ENCODE assay signal across 8 cellular contexts in genomic region chr17:4144411-4144747, GRCh38. TPM values are rescaled to one million over a fixed set of nuclear protein-coding genes. Genes with fewer than 3 reads are reported as not detected.
DNase-seq lines count a peak whose midpoint lies in the region; ATAC-seq and TF ChIP-seq lines count a peak whose summit lies in the region.

No MANE protein-coding gene starts in this region.

- H3K9me3 ChIP-seq in HAP-1 = no peaks in the 10 kb centered on the region
- no peaks in the 10 kb centered on the region for H3K9me3 ChIP-seq in hepatocyte (ENCODE audit: low read depth)
- no peaks in the 10 kb centered on the region for H3K9me3 ChIP-seq in smooth muscle cell (replicated peaks; ENCODE audit: low read depth)

- WGBS in hepatocyte (ENCODE audit: low lambda C conversion rate, missing lambda C conversion rate) = 68% methylated on average over 3 of the region's 3 CpGs
- WGBS in smooth muscle cell (ENCODE audit: low lambda C conversion rate) = 87% methylated on average over 3 of the region's 3 CpGs

- CTCF ChIA-PET in activated B cell treated with CpG ODN at 0.5 μM for 24 hours (lab: Charles Lee) = no interaction called here

- DNase-seq in HAP-1 (ENCODE audit: low spot score in 2 of 2) (no peak), activated B cell treated with CpG ODN at 0.5 μM for 24 hours (no peak), hepatocyte (ENCODE audit: low spot score) (peak; percentile 47), smooth muscle cell (lab: John Stamatoyannopoulos, UW; ENCODE audit: unreplicated experiment) (no peak), germinal center (ENCODE audit: low spot score) (no peak), amniotic stem cell (lab: John Stamatoyannopoulos, UW) (no peak), NCI-H446 treated with DMSO at 0.1 percent for 48 hours (lab: John Stamatoyannopoulos, UW) (no peak)

- H4K20me1 ChIP-seq in hepatocyte (ENCODE audit: insufficient read depth, poor library complexity, severe bottlenecking) (no peaks in the 10 kb centered on the region), smooth muscle cell (ENCODE audit: low read depth) (peaks cover 28% of the 10 kb centered on the region)

- H3F3A ChIP-seq in smooth muscle cell (ENCODE audit: low read depth) = peaks cover 5% of the 10 kb centered on the region

- TF ChIP-seq CTCF in activated B cell treated with CpG ODN at 0.5 μM for 24 hours (IDR thresholded peaks at IDR 0.05) (no peak), hepatocyte (IDR thresholded peaks at IDR 0.05; ENCODE audit: poor library complexity) (no peak), smooth muscle cell (IDR thresholded peaks at IDR 0.05; ENCODE audit: borderline replicate concordance, insufficient read depth, poor library complexity, severe bottlenecking) (no peak)

- peak overlapping the region; percentile 77 for H3K4me3 ChIP-seq in HAP-1
- peak overlapping the region; percentile 51 for H3K4me3 ChIP-seq in hepatocyte
- H3K4me3 ChIP-seq in smooth muscle cell = peak overlapping the region; percentile 71

- H3K4me1 ChIP-seq in HAP-1 (peaks cover 7% of the 10 kb centered on the region), hepatocyte (ENCODE audit: insufficient read depth) (peaks cover 31% of the 10 kb centered on the region), smooth muscle cell (ENCODE audit: low read depth) (peaks cover 13% of the 10 kb centered on the region)

- peak overlapping the region; percentile 98 for H3K4me3 Mint-ChIP-seq in activated B cell treated with CpG ODN at 0.5 μM for 24 hours

- peaks cover 17% of the 10 kb centered on the region for H3K36me3 Mint-ChIP-seq in activated B cell treated with CpG ODN at 0.5 μM for 24 hours (ENCODE audit: low read depth)

- H3K27me3 Mint-ChIP-seq in activated B cell treated with CpG ODN at 0.5 μM for 24 hours = no peaks in the 10 kb centered on the region

- H3K9me3 Mint-ChIP-seq in activated B cell treated with CpG ODN at 0.5 μM for 24 hours = no peaks in the 10 kb centered on the region

- H3K36me3 ChIP-seq in HAP-1 (replicated peaks) (peaks cover 9% of the 10 kb centered on the region), hepatocyte (replicated peaks; ENCODE audit: insufficient read depth, low read depth) (no peaks in the 10 kb centered on the region), smooth muscle cell (ENCODE audit: low read depth) (no peaks in the 10 kb centered on the region)

- H3K27ac Mint-ChIP-seq in activated B cell treated with CpG ODN at 0.5 μM for 24 hours = peak overlapping the region; percentile 99

- H3K27me3 ChIP-seq in HAP-1 (ENCODE audit: low read depth) (no peaks in the 10 kb centered on the region), hepatocyte (no peaks in the 10 kb centered on the region), smooth muscle cell (ENCODE audit: low read depth) (no peaks in the 10 kb centered on the region)

- ATAC-seq in activated B cell treated with CpG ODN at 0.5 μM for 24 hours (ENCODE audit: low read depth) (no peak), HG02981 (IDR thresholded peaks at IDR 0.05; ENCODE audit: unreplicated experiment) (no peak)

- in situ Hi-C loops in HAP-1 (cut with MboI; ENCODE audit: low sequenced_read_pairs) = no loop called here

- peak overlapping the region; percentile 79 for H3K4me2 ChIP-seq in hepatocyte
- peak overlapping the region; percentile 87 for H3K4me2 ChIP-seq in smooth muscle cell

- intact Hi-C loops in activated B cell treated with CpG ODN at 0.5 μM for 24 hours (cut with micrococcal nuclease) = loop anchor here (5.0 kb wide), 5 partner anchors 118 to 1273 kb away; partner anchors contain the start of genes ANKFY1, NUP88, RABEP1 and RNF167

- no peaks in the 10 kb centered on the region for H3K9me2 ChIP-seq in hepatocyte (replicated peaks; ENCODE audit: insufficient read depth)

- H3K79me2 ChIP-seq in hepatocyte (peaks cover 50% of the 10 kb centered on the region), smooth muscle cell (ENCODE audit: low read depth) (peaks cover 32% of the 10 kb centered on the region)

- peaks cover 35% of the 10 kb centered on the region for H3K4me1 Mint-ChIP-seq in activated B cell treated with CpG ODN at 0.5 μM for 24 hours

- no peak overlapping the region for H2AFZ ChIP-seq in hepatocyte
- H2AFZ ChIP-seq in smooth muscle cell (ENCODE audit: low read depth) = no peak overlapping the region

- peak overlapping the region; percentile 100 for H3K27ac ChIP-seq in hepatocyte
- peak overlapping the region; percentile 96 for H3K27ac ChIP-seq in smooth muscle cell (ENCODE audit: low read depth)

- POLR2A ChIA-PET in activated B cell treated with CpG ODN at 0.5 μM for 24 hours (lab: Charles Lee) = interaction anchor here (0.5 to 2.6 kb wide), 24 partner anchors 9 to 1551 kb away, joined by 3 to 46 read pairs (median 6); partner anchors contain the start of genes CTNS, INCA1, NCBP3 and P2RX1

- peak overlapping the region; percentile 90 for H3K9ac ChIP-seq in smooth muscle cell (ENCODE audit: low read depth)

RNA-seq across cellular contexts. Expression of gene CYB5D2, which starts 1.4 kb away (rescaled TPM):
- total RNA-seq in activated B cell treated with CpG ODN at 0.5 μM for 24 hours (5.5 and 6.2 TPM in 2 replicates), hepatocyte (23.1 and 25.6 TPM in 2 replicates), smooth muscle cell (12.2 and 13.3 TPM in 2 replicates)
- polyA plus RNA-seq in hepatocyte (24.0 and 28.4 TPM in 2 replicates), smooth muscle cell (15.2 and 16.7 TPM in 2 replicates)

RNA-seq across cellular contexts. Expression of gene ZZEF1, which starts 1.5 kb away (rescaled TPM):
- total RNA-seq in activated B cell treated with CpG ODN at 0.5 μM for 24 hours = 64.0 and 81.1 TPM in 2 replicates
- 32.7 and 33.9 TPM in 2 replicates for total RNA-seq in hepatocyte
- 5.7 and 10.9 TPM in 2 replicates for polyA plus RNA-seq in hepatocyte
- 15.0 and 20.0 TPM in 2 replicates for total RNA-seq in smooth muscle cell
- 3.8 and 5.7 TPM in 2 replicates for polyA plus RNA-seq in smooth muscle cell
